In genomic region chr11:119205574-119206511, GRCh38 we compare ENCODE assay signal across 8 cellular contexts. TPM values are rescaled to one million over a fixed set of nuclear protein-coding genes. Genes with fewer than 3 reads are reported as not detected.
DNase-seq lines count a peak whose midpoint lies in the region; ATAC-seq, FAIRE-seq and TF ChIP-seq lines count a peak whose summit lies in the region.

CBL (plus strand) TSS chr11:119206339; CDS start chr11:119206418, 79 bp downstream.

- no peak for FAIRE-seq in urothelium cell line (lab: Jason Lieb, UNC)

- 1% methylated on average over 89 of the region's 89 CpGs for WGBS in right cardiac atrium

- peak; percentile 81 for TF ChIP-seq CTCF in GM13977 (IDR thresholded peaks at IDR 0.05; ENCODE audit: extremely low read depth, insufficient read depth, missing control alignments)

- peak within 1 kb of the TSS; percentile 86 for H3K27ac ChIP-seq in angular gyrus (ENCODE audit: low read depth, low read length)
- peak within 1 kb of the TSS; percentile 69 for H3K27ac ChIP-seq in right cardiac atrium (ENCODE audit: low read length)

- no peaks in the 10 kb centered on the region for H3K9me3 ChIP-seq in right cardiac atrium (ENCODE audit: control insufficient read depth, low read length)

- H3K4me1 ChIP-seq in right cardiac atrium (ENCODE audit: control insufficient read depth, insufficient read depth, low read length), result no peaks in the 10 kb centered on the region

- in situ Hi-C loops in GM13977 (cut with MboI; ENCODE audit: low pct_unique_long_range_greater_than_20kb, low sequenced_read_pairs, unreplicated experiment), result no loop called here

- no peaks in the 10 kb centered on the region for H3K27me3 ChIP-seq in right cardiac atrium (ENCODE audit: control insufficient read depth, insufficient read depth)

- peak; percentile 72 for ATAC-seq in HG02870 (IDR thresholded peaks at IDR 0.05; ENCODE audit: unreplicated experiment)
- peak; percentile 96 for ATAC-seq in right cardiac atrium

- DNase-seq in GM13977 (ENCODE audit: low spot score), result peak; percentile 96
- peak; percentile 35 for DNase-seq in NCI-H1694 treated with DMSO at 0.1 percent for 48 hours (lab: John Stamatoyannopoulos, UW)
- peak; percentile 83 to 96 (median 94) for DNase-seq in T-helper 2 cell
- peak; percentile 95 to 98 (median 97) for DNase-seq in right cardiac atrium
- DNase-seq in pulmonary artery endothelial cell (ENCODE audit: low read depth, low spot score), result peak; percentile 43
- DNase-seq in urothelium cell line (ENCODE audit: low spot score), result peak; percentile 91

- intact Hi-C loops in right cardiac atrium (cut with DNase I), result loop anchor here in 3 of 4 donors (10.0 kb wide), 4 partner anchors 59 to 119 kb away; partner anchors contain the start of gene MCAM (in 1 of the 3)

- peak within 1 kb of the TSS; percentile 77 for H3K4me3 ChIP-seq in right cardiac atrium (ENCODE audit: low read length)

RNA-seq across cellular contexts. Expression of gene CBL, which starts in this region (rescaled TPM):
- total RNA-seq in right cardiac atrium (10 to 100 TPM in 2 of 4 donors, 1 to 10 TPM in 2; 8.5 to 13.3 (median 10.3) TPM), pulmonary artery endothelial cell (11.9 and 14.8 TPM in 2 replicates)
- 3.3 TPM for polyA plus RNA-seq in right cardiac atrium

Comparison
In these comparisons a context has a peak if more than half of its experiments do, and no peak if none do; other contexts are left out.
1. Peak in every context shown above with its lines: DNase-seq, ATAC-seq, H3K4me3 ChIP-seq and H3K27ac ChIP-seq.
2. DNase-seq: peak in every context shown above with its lines; median percentile 97 in right cardiac atrium; 96 in GM13977; 94 in T-helper 2 cell; 91 in urothelium cell line; 43 in pulmonary artery endothelial cell; 35 in NCI-H1694 treated with DMSO at 0.1 percent for 48 hours.